ENCODE assay signal across 16 cellular contexts in the genomic region with DNA sequence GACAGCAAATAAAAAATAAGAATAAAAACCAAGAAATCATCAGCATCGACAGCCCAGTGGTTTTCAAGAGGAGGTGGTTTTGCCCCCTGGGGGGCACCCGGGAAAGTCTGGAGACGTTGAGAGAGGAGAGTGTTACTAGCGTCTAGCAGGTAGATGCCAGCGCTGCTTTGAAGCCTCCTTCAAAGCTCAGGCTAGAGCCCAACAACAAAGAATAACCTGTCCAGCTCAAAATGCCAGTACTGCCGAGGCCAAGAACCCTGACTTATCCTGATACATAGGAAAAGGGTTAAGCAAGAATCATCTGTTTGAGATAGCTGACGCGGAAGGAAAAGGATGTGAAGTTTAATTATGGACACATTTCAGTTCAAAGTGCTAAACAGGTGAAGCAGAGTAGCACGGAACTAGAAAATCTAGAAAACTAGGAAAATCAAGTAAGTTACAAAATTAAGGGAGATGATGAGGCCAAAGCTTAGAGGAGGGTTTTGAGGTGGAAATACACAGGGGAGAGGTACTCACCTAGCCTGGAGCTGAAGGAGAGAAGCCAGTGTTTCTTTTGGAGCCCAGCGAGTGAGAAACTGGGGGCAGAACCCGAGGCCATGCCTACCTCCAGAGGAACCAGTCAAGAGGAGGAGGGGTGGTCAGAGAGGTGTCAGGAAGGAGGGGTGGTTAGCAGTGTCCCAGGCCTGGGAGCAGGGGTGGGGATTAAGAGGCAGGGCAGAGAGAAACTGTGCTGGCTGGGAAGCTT.
DNase-seq lines count a peak whose midpoint lies in the region; ATAC-seq, FAIRE-seq and TF ChIP-seq lines count a peak whose summit lies in the region.
"Had no signal": no experiment of that assay in that cellular context is flagged by ENCODE, and none has a peak within 500 bp of the region (broad histone marks: within the 10 kb centered on the region; RNA-seq: fewer than 3 reads in every experiment).

No MANE protein-coding gene starts in this region.

- TF ChIP-seq CTCF in kidney (IDR thresholded peaks at IDR 0.05; ENCODE audit: borderline replicate concordance, extremely low read depth, insufficient read depth) = no peak

- no peaks in the 10 kb centered on the region for H3K9me3 ChIP-seq in kidney (ENCODE audit: control insufficient read depth in 1 of 2, low read length in 2 of 2)
- H3K9me3 ChIP-seq: SK-N-SH, testis had no signal

- H3K9ac ChIP-seq in kidney (ENCODE audit: low read length in 2 of 2) = peak overlapping the region in 1 of 2 donors; percentile 25
- H3K9ac ChIP-seq: SK-N-SH had no signal

- H3K36me3 ChIP-seq in kidney (ENCODE audit: control insufficient read depth in 1 of 2, insufficient read depth in 2 of 2, low read length in 2 of 2) = no peaks in the 10 kb centered on the region

- intact Hi-C loops in kidney (cut with DNase I) = no loop called here
- intact Hi-C loops in sciatic nerve (cut with DNase I) = no loop called here

- ATAC-seq in sciatic nerve = no peak
- no peak for ATAC-seq in HG03432 (IDR thresholded peaks at IDR 0.05; ENCODE audit: unreplicated experiment)
- ATAC-seq: activated CD4-positive, CD25-positive, alpha-beta regulatory T cell treated with anti-CD3 and anti-CD28 coated beads, Interleukin-2, amount 50 U/mL, for 24 hours; left lobe of liver had no signal

- H3K4me3 ChIP-seq in kidney (ENCODE audit: low read length in 2 of 2) = peak overlapping the region in 1 of 2 donors; percentile 13
- H3K4me3 ChIP-seq: testis had no signal

- peak overlapping the region; percentile 63 for H3K27ac ChIP-seq in caudate nucleus (ENCODE audit: low read depth, low read length)
- H3K27ac ChIP-seq in kidney (ENCODE audit: low read depth in 2 of 2, low read length in 2 of 2) = peak overlapping the region; percentile 19 to 62
- peak overlapping the region; percentile 24 for H3K27ac ChIP-seq in substantia nigra (ENCODE audit: low read depth, low read length, poor library complexity, severe bottlenecking)
- H3K27ac ChIP-seq: HL-60, testis had no signal

- no peak for FAIRE-seq in kidney (lab: Jason Lieb, UNC)
- FAIRE-seq: GM18507 had no signal

- DNase-seq in NCI-H1092 treated with DMSO at 0.1 percent for 48 hours (lab: John Stamatoyannopoulos, UW) (peak; percentile 49), NCI-H1092 (lab: John Stamatoyannopoulos, UW) (no peak), caudate nucleus (lab: John Stamatoyannopoulos, UW) (peak in 9 of 61 donors; percentile 4 to 43 (median 23)), kidney (no peak), substantia nigra (lab: John Stamatoyannopoulos, UW) (peak in 12 of 49 donors; percentile 10 to 41 (median 25)), sciatic nerve (ENCODE audit: low spot score) (no peak)
- DNase-seq in activated CD4-positive, alpha-beta T cell treated with anti-CD3 and anti-CD28 coated beads for 48 hours = no peak
- DNase-seq: 8988T, NCI-H1048, SK-N-SH, testis had no signal

- H3K4me1 ChIP-seq in kidney (ENCODE audit: control insufficient read depth in 1 of 2, insufficient read depth in 1 of 2, low read depth in 1 of 2, low read length in 2 of 2) = peaks cover 16 to 31% of the 10 kb centered on the region in 2 donors
